ENCODE assay signal across 8 cellular contexts in genomic region chr19:45439569-45440258, GRCh38. TPM values are rescaled to one million over a fixed set of nuclear protein-coding genes. Genes with fewer than 3 reads are reported as not detected.
DNase-seq lines count a peak whose midpoint lies in the region; ATAC-seq and TF ChIP-seq lines count a peak whose summit lies in the region.

No MANE protein-coding gene starts in this region.

- TF ChIP-seq CTCF in liver (IDR thresholded peaks at IDR 0.05; ENCODE audit: low read depth, low read length, missing input control) = peak; percentile 93

- H3K9me3 ChIP-seq in liver (ENCODE audit: control insufficient read depth in 4 of 4, low read length in 3 of 4) = no peaks in the 10 kb centered on the region

- peak; percentile 81 to 84 for TF ChIP-seq RAD21 in liver (IDR thresholded peaks at IDR 0.05)

- no peaks in the 10 kb centered on the region for H3K36me3 Mint-ChIP-seq in dendritic cell treated with granulocyte-macrophage colony-stimulating factor and Interleukin-4, amounts not matched to agents 40 ng/mL and 50 ng/mL, for 4 days (ENCODE audit: low read depth)

- H3K4me1 ChIP-seq in liver (ENCODE audit: control insufficient read depth in 4 of 4, insufficient read depth in 4 of 4, low read length in 3 of 4) = peaks cover 4 to 14% (median 7%) of the 10 kb centered on the region in 4 donors

- H3K27me3 ChIP-seq in liver (ENCODE audit: control insufficient read depth in 4 of 4, insufficient read depth in 4 of 4, low read length in 3 of 4) = no peaks in the 10 kb centered on the region

- H3K36me3 ChIP-seq in liver (ENCODE audit: control insufficient read depth in 4 of 4, insufficient read depth in 3 of 4, low read depth in 1 of 4, low read length in 3 of 4) = no peaks in the 10 kb centered on the region

- H3K4me3 Mint-ChIP-seq in dendritic cell treated with granulocyte-macrophage colony-stimulating factor and Interleukin-4, amounts not matched to agents 40 ng/mL and 50 ng/mL, for 4 days = peak overlapping the region; percentile 71

- H3K4me1 Mint-ChIP-seq in dendritic cell treated with granulocyte-macrophage colony-stimulating factor and Interleukin-4, amounts not matched to agents 40 ng/mL and 50 ng/mL, for 4 days (ENCODE audit: low read depth) = peaks cover 43% of the 10 kb centered on the region

- peak overlapping the region; percentile 39 to 62 for H3K27ac ChIP-seq in liver (ENCODE audit: low read depth in 1 of 2, low read length in 2 of 2)

- H3K9ac ChIP-seq in liver (ENCODE audit: low read depth in 1 of 2, low read length in 2 of 2) = peak overlapping the region in 1 of 2 donors; percentile 7

- DNase-seq in AG08396 (ENCODE audit: low spot score) = peak; percentile 86
- DNase-seq in NCI-H460 (ENCODE audit: extremely low read depth, low read depth) = peak; percentile 57
- peak; percentile 80 for DNase-seq in activated CD4-positive, alpha-beta T cell treated with anti-CD3 and anti-CD28 coated beads, Interleukin-2, amount 50 U/mL, for 1 hour
- peak; percentile 80 for DNase-seq in stimulated activated CD4-positive, alpha-beta T cell treated with anti-CD3 and anti-CD28 coated beads, Interleukin-4, amount 100 ng/mL, for 4 hours

- peaks cover 4% of the 10 kb centered on the region for H3K27me3 Mint-ChIP-seq in dendritic cell treated with granulocyte-macrophage colony-stimulating factor and Interleukin-4, amounts not matched to agents 40 ng/mL and 50 ng/mL, for 4 days

- intact Hi-C loops in dendritic cell treated with granulocyte-macrophage colony-stimulating factor and Interleukin-4, amounts not matched to agents 40 ng/mL and 50 ng/mL, for 4 days (cut with micrococcal nuclease) = loop anchor here (1.0 kb wide), 1 partner anchor 40 kb away; no protein-coding TSS in a partner anchor

- H3K27ac Mint-ChIP-seq in dendritic cell treated with granulocyte-macrophage colony-stimulating factor and Interleukin-4, amounts not matched to agents 40 ng/mL and 50 ng/mL, for 4 days = peak overlapping the region; percentile 76

- ATAC-seq in GM18858 (IDR thresholded peaks at IDR 0.05; ENCODE audit: unreplicated experiment) (peak; percentile 40), HG03045 (IDR thresholded peaks at IDR 0.05; ENCODE audit: unreplicated experiment) (peak; percentile 57)

- under 1% methylated on average over 78 of the region's 78 CpGs for WGBS in liver

- peak overlapping the region in 2 of 3 donors; percentile 41 to 84 for H3K4me3 ChIP-seq in liver (ENCODE audit: low read depth in 1 of 3, low read length in 3 of 3)

- no peaks in the 10 kb centered on the region for H3K9me3 Mint-ChIP-seq in dendritic cell treated with granulocyte-macrophage colony-stimulating factor and Interleukin-4, amounts not matched to agents 40 ng/mL and 50 ng/mL, for 4 days

TF ChIP-seq in liver, 16 proteins besides CTCF, POLR2A, EP300 and RAD21:
- TF ChIP-seq FOXA1 (IDR thresholded peaks at IDR 0.05) (no peak), GABPA (IDR thresholded peaks at IDR 0.05 in 1 of 2, conservative IDR thresholded peaks at IDR 0.05 in 1 of 2) (no peak), NR2F2 (IDR thresholded peaks at IDR 0.05) (no peak), SP1 (IDR thresholded peaks at IDR 0.05) (no peak), JUND (IDR thresholded peaks at IDR 0.05) (no peak), EGR1 (IDR thresholded peaks at IDR 0.05; ENCODE audit: low read depth in 2 of 2) (no peak), YY1 (IDR thresholded peaks at IDR 0.05) (no peak), HNF4A (conservative IDR thresholded peaks at IDR 0.05) (no peak), TAF1 (conservative IDR thresholded peaks at IDR 0.05) (no peak), REST (IDR thresholded peaks at IDR 0.05) (no peak), HNF4G (IDR thresholded peaks at IDR 0.05) (no peak), FOXA2 (IDR thresholded peaks at IDR 0.05) (no peak), RXRA (IDR thresholded peaks at IDR 0.05) (no peak), ZBTB33 (IDR thresholded peaks at IDR 0.05) (no peak)
- TF ChIP-seq, protein P1, sequence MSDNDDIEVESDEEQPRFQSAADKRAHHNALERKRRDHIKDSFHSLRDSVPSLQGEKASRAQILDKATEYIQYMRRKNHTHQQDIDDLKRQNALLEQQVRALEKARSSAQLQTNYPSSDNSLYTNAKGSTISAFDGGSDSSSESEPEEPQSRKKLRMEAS (IDR thresholded peaks at IDR 0.05) = no peak
- TF ChIP-seq, protein P2, sequence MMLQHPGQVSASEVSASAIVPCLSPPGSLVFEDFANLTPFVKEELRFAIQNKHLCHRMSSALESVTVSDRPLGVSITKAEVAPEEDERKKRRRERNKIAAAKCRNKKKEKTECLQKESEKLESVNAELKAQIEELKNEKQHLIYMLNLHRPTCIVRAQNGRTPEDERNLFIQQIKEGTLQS (IDR thresholded peaks at IDR 0.05) = no peak
TF ChIP-seq in liver: peak in this region for 0.

RNA-seq across cellular contexts. Expression of gene ERCC1, which starts 16.0 kb away (rescaled TPM):
- 81.5 and 102 TPM in 2 replicates for total RNA-seq in NCI-H460 (2014; rRNA removed; shearing (Covaris generic))
- polyA plus RNA-seq in NCI-H460 (2014; cell fraction: nucleus; rRNA removed) = 59.2 and 79.0 TPM in 2 replicates
- 10 to 100 TPM; 19.3 to 24.7 TPM for total RNA-seq in liver
- 10 to 100 TPM; 19.2 to 28.7 TPM for polyA plus RNA-seq in liver

RNA-seq across cellular contexts. Expression of gene FOSB, which starts 28.1 kb away (rescaled TPM):
- total RNA-seq in NCI-H460 (2014; rRNA removed; shearing (Covaris generic)) = 1.7 and 1.9 TPM in 2 replicates
- polyA plus RNA-seq in NCI-H460 (2014; cell fraction: nucleus; rRNA removed) = 0.08 and 0.13 TPM in 2 replicates
- 1 to 10 TPM in 1 of 2 donors, under 1 TPM in 1; 0.28 to 1.3 TPM for total RNA-seq in liver
- under 1 TPM; 0.18 to 0.51 TPM for polyA plus RNA-seq in liver

RNA-seq across cellular contexts. Expression of gene POLR1G, which starts 33.3 kb away (rescaled TPM):
- 11.3 and 12.7 TPM in 2 replicates for total RNA-seq in NCI-H460 (2014; rRNA removed; shearing (Covaris generic))
- 8.7 and 27.6 TPM in 2 replicates for polyA plus RNA-seq in NCI-H460 (2014; cell fraction: nucleus; rRNA removed)
- total RNA-seq in liver = 1 to 10 TPM; 1.9 TPM
- 1 to 10 TPM; 1.1 to 2.4 TPM for polyA plus RNA-seq in liver

RNA-seq across cellular contexts. Expression of gene PPP1R13L, which starts 34.8 kb away (rescaled TPM):
- 2.9 and 5.2 TPM in 2 replicates for total RNA-seq in NCI-H460 (2014; rRNA removed; shearing (Covaris generic))
- polyA plus RNA-seq in NCI-H460 (2014; cell fraction: nucleus; rRNA removed) = 2.6 and 5.7 TPM in 2 replicates
- 1 to 10 TPM in 1 of 2 donors, under 1 TPM in 1; 0.51 to 6.5 TPM for total RNA-seq in liver
- polyA plus RNA-seq in liver = 1 to 10 TPM; 3.3 to 7.7 TPM

RNA-seq across cellular contexts. Expression of gene RTN2, which starts 57.1 kb away (rescaled TPM):
- total RNA-seq in NCI-H460 (2014; rRNA removed; shearing (Covaris generic)) = 0.79 and 1.6 TPM in 2 replicates
- 1.6 TPM in 1 of 2 replicates, not detected in the other for polyA plus RNA-seq in NCI-H460 (2014; cell fraction: nucleus; rRNA removed)
- total RNA-seq in liver = 1 to 10 TPM; 1.0 to 1.6 TPM
- 1 to 10 TPM; 1.3 to 3.5 TPM for polyA plus RNA-seq in liver

Comparison
In these comparisons a context has a peak if more than half of its experiments do, and no peak if none do; other contexts are left out.
1. Peak in every context shown above with its lines: DNase-seq, ATAC-seq, H3K4me3 ChIP-seq and H3K27ac ChIP-seq.